1 cellular context compared by ENCODE assay signal in genomic region chr20:59121714-59122376, GRCh38.
TF ChIP-seq lines count a peak whose summit lies in the region.

No MANE protein-coding gene starts in this region.

TF ChIP-seq in GM23338, 12 proteins besides CTCF, POLR2A, EP300 and RAD21 (continued from another document):
- TF ChIP-seq, protein P1, sequence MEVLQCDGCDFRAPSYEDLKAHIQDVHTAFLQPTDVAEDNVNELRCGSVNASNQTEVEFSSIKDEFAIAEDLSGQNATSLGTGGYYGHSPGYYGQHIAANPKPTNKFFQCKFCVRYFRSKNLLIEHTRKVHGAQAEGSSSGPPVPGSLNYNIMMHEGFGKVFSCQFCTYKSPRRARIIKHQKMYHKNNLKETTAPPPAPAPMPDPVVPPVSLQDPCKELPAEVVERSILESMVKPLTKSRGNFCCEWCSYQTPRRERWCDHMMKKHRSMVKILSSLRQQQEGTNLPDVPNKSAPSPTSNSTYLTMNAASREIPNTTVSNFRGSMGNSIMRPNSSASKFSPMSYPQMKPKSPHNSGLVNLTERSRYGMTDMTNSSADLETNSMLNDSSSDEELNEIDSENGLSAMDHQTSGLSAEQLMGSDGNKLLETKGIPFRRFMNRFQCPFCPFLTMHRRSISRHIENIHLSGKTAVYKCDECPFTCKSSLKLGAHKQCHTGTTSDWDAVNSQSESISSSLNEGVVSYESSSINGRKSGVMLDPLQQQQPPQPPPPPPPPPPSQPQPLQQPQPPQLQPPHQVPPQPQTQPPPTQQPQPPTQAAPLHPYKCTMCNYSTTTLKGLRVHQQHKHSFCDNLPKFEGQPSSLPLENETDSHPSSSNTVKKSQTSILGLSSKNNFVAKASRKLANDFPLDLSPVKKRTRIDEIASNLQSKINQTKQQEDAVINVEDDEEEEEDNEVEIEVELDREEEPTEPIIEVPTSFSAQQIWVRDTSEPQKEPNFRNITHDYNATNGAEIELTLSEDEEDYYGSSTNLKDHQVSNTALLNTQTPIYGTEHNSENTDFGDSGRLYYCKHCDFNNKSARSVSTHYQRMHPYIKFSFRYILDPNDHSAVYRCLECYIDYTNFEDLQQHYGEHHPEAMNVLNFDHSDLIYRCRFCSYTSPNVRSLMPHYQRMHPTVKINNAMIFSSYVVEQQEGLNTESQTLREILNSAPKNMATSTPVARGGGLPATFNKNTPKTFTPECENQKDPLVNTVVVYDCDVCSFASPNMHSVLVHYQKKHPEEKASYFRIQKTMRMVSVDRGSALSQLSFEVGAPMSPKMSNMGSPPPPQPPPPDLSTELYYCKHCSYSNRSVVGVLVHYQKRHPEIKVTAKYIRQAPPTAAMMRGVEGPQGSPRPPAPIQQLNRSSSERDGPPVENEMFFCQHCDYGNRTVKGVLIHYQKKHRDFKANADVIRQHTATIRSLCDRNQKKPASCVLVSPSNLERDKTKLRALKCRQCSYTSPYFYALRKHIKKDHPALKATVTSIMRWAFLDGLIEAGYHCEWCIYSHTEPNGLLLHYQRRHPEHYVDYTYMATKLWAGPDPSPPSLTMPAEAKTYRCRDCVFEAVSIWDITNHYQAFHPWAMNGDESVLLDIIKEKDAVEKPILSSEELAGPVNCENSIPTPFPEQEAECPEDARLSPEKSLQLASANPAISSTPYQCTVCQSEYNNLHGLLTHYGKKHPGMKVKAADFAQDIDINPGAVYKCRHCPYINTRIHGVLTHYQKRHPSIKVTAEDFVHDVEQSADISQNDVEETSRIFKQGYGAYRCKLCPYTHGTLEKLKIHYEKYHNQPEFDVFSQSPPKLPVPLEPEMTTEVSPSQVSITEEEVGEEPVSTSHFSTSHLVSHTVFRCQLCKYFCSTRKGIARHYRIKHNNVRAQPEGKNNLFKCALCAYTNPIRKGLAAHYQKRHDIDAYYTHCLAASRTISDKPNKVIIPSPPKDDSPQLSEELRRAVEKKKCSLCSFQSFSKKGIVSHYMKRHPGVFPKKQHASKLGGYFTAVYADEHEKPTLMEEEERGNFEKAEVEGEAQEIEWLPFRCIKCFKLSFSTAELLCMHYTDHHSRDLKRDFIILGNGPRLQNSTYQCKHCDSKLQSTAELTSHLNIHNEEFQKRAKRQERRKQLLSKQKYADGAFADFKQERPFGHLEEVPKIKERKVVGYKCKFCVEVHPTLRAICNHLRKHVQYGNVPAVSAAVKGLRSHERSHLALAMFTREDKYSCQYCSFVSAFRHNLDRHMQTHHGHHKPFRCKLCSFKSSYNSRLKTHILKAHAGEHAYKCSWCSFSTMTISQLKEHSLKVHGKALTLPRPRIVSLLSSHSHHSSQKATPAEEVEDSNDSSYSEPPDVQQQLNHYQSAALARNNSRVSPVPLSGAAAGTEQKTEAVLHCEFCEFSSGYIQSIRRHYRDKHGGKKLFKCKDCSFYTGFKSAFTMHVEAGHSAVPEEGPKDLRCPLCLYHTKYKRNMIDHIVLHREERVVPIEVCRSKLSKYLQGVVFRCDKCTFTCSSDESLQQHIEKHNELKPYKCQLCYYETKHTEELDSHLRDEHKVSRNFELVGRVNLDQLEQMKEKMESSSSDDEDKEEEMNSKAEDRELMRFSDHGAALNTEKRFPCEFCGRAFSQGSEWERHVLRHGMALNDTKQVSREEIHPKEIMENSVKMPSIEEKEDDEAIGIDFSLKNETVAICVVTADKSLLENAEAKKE (CRISPR knock-in tag; IDR thresholded peaks at IDR 0.05): 0 out of 2 replicates have a peak, but pooled peaks have one; percentile 36
TF ChIP-seq in GM23338: peak in this region for 1.
